ENCODE assay signal across 8 cellular contexts in genomic region chr12:94458882-94459772, GRCh38. TPM values are rescaled to one million over a fixed set of nuclear protein-coding genes. Genes with fewer than 3 reads are reported as not detected.
DNase-seq lines count a peak whose midpoint lies in the region; ATAC-seq, FAIRE-seq and TF ChIP-seq lines count a peak whose summit lies in the region.

No MANE protein-coding gene starts in this region.

- H3K27ac Mint-ChIP-seq in stimulated activated memory B cell treated with anti-CD40 and anti-IgM and Interleukin-4, amounts not matched to agents 10 μg/mL and 1 μg/mL and 100 μg/mL, for 72 hours = peak overlapping the region; percentile 92

- peaks cover 21% of the 10 kb centered on the region for H3K36me3 Mint-ChIP-seq in stimulated activated memory B cell treated with anti-CD40 and anti-IgM and Interleukin-4, amounts not matched to agents 10 μg/mL and 1 μg/mL and 100 μg/mL, for 72 hours

- peak overlapping the region; percentile 73 for H3K4me2 ChIP-seq in A549

- no peak for TF ChIP-seq RAD21 in A549 (conservative IDR thresholded peaks at IDR 0.05 in 1 of 2, IDR thresholded peaks at IDR 0.05 in 1 of 2)

- no peak for FAIRE-seq in A549 (lab: Jason Lieb, UNC)

- CTCF ChIA-PET in A549 (lab: Yijun Ruan, JAX) = no interaction called here

- H3K36me3 ChIP-seq in body of pancreas (replicated peaks in 1 of 2; ENCODE audit: insufficient read depth in 1 of 2, low read depth in 2 of 2) = no peaks in the 10 kb centered on the region

- peaks cover 33% of the 10 kb centered on the region for H3K4me1 Mint-ChIP-seq in stimulated activated memory B cell treated with anti-CD40 and anti-IgM and Interleukin-4, amounts not matched to agents 10 μg/mL and 1 μg/mL and 100 μg/mL, for 72 hours

- POLR2A ChIA-PET in A549 (lab: Yijun Ruan, JAX) = interaction anchor here (0.5 to 0.7 kb wide), 2 partner anchors 170 to 613 kb away, joined by 3 to 4 read pairs; no protein-coding TSS in a partner anchor

- no peak for TF ChIP-seq EP300 in A549 (IDR thresholded peaks at IDR 0.05)

- H3K27me3 ChIP-seq in body of pancreas = no peaks in the 10 kb centered on the region

- in situ Hi-C loops in GM13976 (cut with MboI; ENCODE audit: low sequenced_read_pairs, unreplicated experiment) = no loop called here

- H3K9me3 ChIP-seq in A549 (no peaks in the 10 kb centered on the region), body of pancreas (no peaks in the 10 kb centered on the region)

- H3K4me1 ChIP-seq in A549 (peaks cover 8% of the 10 kb centered on the region; the same call in 2 of the 3 replicates), body of pancreas (peaks cover 26% of the 10 kb centered on the region)

- WGBS in A549 (ENCODE audit: missing lambda C conversion rate) = 1% methylated on average over 26 of the region's 28 CpGs
- 0% methylated on average over 18 to 28 of the region's 28 CpGs for WGBS in body of pancreas, 2 donors

- H3K9me3 Mint-ChIP-seq in stimulated activated memory B cell treated with anti-CD40 and anti-IgM and Interleukin-4, amounts not matched to agents 10 μg/mL and 1 μg/mL and 100 μg/mL, for 72 hours = peaks cover 3% of the 10 kb centered on the region

- intact Hi-C loops in body of pancreas (cut with DNase I) = no loop called here

- no peaks in the 10 kb centered on the region for H3K27me3 Mint-ChIP-seq in stimulated activated memory B cell treated with anti-CD40 and anti-IgM and Interleukin-4, amounts not matched to agents 10 μg/mL and 1 μg/mL and 100 μg/mL, for 72 hours

- TF ChIP-seq CTCF in A549 (IDR thresholded peaks at IDR 0.05) (no peak), GM13976 (IDR thresholded peaks at IDR 0.05; ENCODE audit: borderline replicate concordance, control extremely low read depth, extremely low read depth, insufficient read depth, missing control alignments) (no peak), body of pancreas (IDR thresholded peaks at IDR 0.05) (no peak)

- DNase-seq in A549 (ENCODE audit: low read depth in 1 of 2, low spot score in 1 of 2) = peak; percentile 13
- peak; percentile 32 for DNase-seq in GM13976 (ENCODE audit: low spot score)
- peak; percentile 66 for DNase-seq in NCI-H82 (lab: John Stamatoyannopoulos, UW)
- DNase-seq in body of pancreas = peak in 1 of 4 donors; percentile 2
- peak; percentile 35 for DNase-seq in inferior parietal cortex (ENCODE audit: extremely low spot score)
- DNase-seq in GM19240 (ENCODE audit: insufficient read length, low spot score) = no peak

- TF ChIP-seq POLR2A in A549 (IDR thresholded peaks at IDR 0.05; ENCODE audit: low read length) = no peak
- no peak for TF ChIP-seq POLR2A in body of pancreas (IDR thresholded peaks at IDR 0.05)

- H3K4me3 ChIP-seq in A549 (peak overlapping the region; percentile 76), body of pancreas (peak overlapping the region; percentile 44 to 82)

- H3K27ac ChIP-seq in A549 (peak overlapping the region; percentile 87 to 93), body of pancreas (peak overlapping the region; percentile 83 to 93 (median 88))

- peak overlapping the region; percentile 91 for H3K4me3 Mint-ChIP-seq in stimulated activated memory B cell treated with anti-CD40 and anti-IgM and Interleukin-4, amounts not matched to agents 10 μg/mL and 1 μg/mL and 100 μg/mL, for 72 hours

- ATAC-seq in A549 = peak; percentile 82 to 83
- peak; percentile 31 for ATAC-seq in HG03025 (IDR thresholded peaks at IDR 0.05; ENCODE audit: low FRiP score, unreplicated experiment)
- ATAC-seq in body of pancreas = peak; percentile 47
- ATAC-seq in stimulated activated memory B cell treated with anti-CD40 and anti-IgM and Interleukin-4, amounts not matched to agents 10 μg/mL and 1 μg/mL and 100 μg/mL, for 72 hours = peak; percentile 69

TF ChIP-seq in A549, 52 proteins besides CTCF, POLR2A, EP300 and RAD21:
- TF ChIP-seq HEYL (CRISPR knock-in tag; IDR thresholded peaks at IDR 0.05) (no peak), PHF8 (IDR thresholded peaks at IDR 0.05; ENCODE audit: borderline replicate concordance, low read depth) (peak; percentile 93)

RNA-seq across cellular contexts. Expression of gene CEP83, which starts 0.5 kb away (rescaled TPM):
- polyA plus RNA-seq in A549 (2011; rRNA removed) (17.7 and 21.4 TPM in 2 replicates), A549 (2017; fragmentation: RNase III; extraction: RNeasy Plus Mini Kit Qiagen cat#74134 plus additional on column Dnase treatment) (7.0 to 9.8 TPM (median 8.5 TPM) in 3 replicates)
- polyA plus RNA-seq in A549 (2012; cell fraction: cytosol; rRNA removed) = 4.3 and 4.8 TPM in 2 replicates
- 4.6 and 9.7 TPM in 2 replicates for polyA plus RNA-seq in A549 (2012; cell fraction: nucleus; rRNA removed)
- polyA minus RNA-seq in A549 (2011; rRNA and poly(A)+ RNA removed) = 4.7 and 11.4 TPM in 2 replicates
- 10 to 100 TPM; 41.8 to 48.1 TPM for total RNA-seq in body of pancreas

Comparison
In these comparisons a context has a peak if more than half of its experiments do, and no peak if none do; other contexts are left out.
1. ATAC-seq: peak in every context shown above with its lines; median percentile 82 in A549; 69 in stimulated activated memory B cell treated with anti-CD40 and anti-IgM and Interleukin-4, amounts not matched to agents 10 μg/mL and 1 μg/mL and 100 μg/mL, for 72 hours; 47 in body of pancreas; 31 in HG03025.